In genomic region chr12:19620222-19620621, GRCh38 we compare ENCODE assay signal across 1 cellular context.
TF ChIP-seq lines count a peak whose summit lies in the region.

No MANE protein-coding gene starts in this region.

TF ChIP-seq in GM23338, 12 proteins besides CTCF, POLR2A, EP300 and RAD21 (continued from another document):
- TF ChIP-seq ZNF462 (CRISPR knock-in tag; IDR thresholded peaks at IDR 0.05) (no peak), STAT1 (IDR thresholded peaks at IDR 0.05; ENCODE audit: unreplicated experiment) (no peak), EZH2 (IDR thresholded peaks at IDR 0.05; ENCODE audit: low read depth, unreplicated experiment) (no peak), ZNF331 (CRISPR knock-in tag; IDR thresholded peaks at IDR 0.05; ENCODE audit: low read depth) (no peak)
